In the genomic region with DNA sequence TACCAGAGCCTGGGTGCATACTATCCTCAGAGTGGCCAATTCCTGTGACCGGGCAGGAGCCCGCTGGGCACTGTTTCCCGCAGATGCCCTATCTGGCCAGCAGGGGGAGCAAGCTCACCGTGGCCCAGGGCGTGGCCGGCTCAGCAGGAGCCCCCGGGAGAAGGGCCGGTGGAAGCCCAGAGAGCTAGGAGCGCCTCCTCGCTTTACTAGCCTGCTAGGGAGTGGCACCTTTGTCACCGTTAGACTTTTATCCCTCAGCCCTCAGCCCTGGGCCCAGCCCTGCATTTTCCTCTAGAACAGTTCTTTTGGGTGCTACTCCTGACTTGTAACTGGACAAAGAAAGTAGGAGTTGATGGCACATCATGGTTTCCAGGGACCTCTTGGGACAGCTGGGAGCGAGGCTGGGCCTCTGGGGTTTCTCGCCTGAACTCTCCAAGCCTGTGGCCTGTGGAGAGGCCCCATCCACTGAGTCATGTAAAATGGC, we compare ENCODE assay signal across 8 cellular contexts. TPM values are rescaled to one million over a fixed set of nuclear protein-coding genes. Genes with fewer than 3 reads are reported as not detected.
DNase-seq lines count a peak whose midpoint lies in the region; ATAC-seq and TF ChIP-seq lines count a peak whose summit lies in the region.

No MANE protein-coding gene starts in this region.

- H3K36me3 ChIP-seq in osteoblast (ENCODE audit: insufficient read depth, low read length) (no peaks in the 10 kb centered on the region), tibial artery (no peaks in the 10 kb centered on the region)

- H3K4me3 Mint-ChIP-seq in activated T-helper 1 cell treated with anti-CD3 and anti-CD28 coated beads, Interleukin-12 subunit alpha, Interleukin-12 subunit beta, Interleukin-2, Interleukin-4 antibody, amounts not matched to agents 30 ng/mL and 10 ng/mL and 1 ng/mL, durations not matched to agents 14 hours and 24 hours and 36 hours: no peak overlapping the region

- TF ChIP-seq CTCF in fibroblast of the aortic adventitia (IDR thresholded peaks at IDR 0.05; ENCODE audit: insufficient read depth, low read length) (peak; percentile 98), osteoblast (IDR thresholded peaks at IDR 0.05; ENCODE audit: extremely low read depth, low read depth, low read length) (peak; percentile 92), tibial artery (IDR thresholded peaks at IDR 0.05) (peak; percentile 78 to 83)

- H3K79me2 ChIP-seq in osteoblast (ENCODE audit: insufficient read depth, low read length): no peaks in the 10 kb centered on the region

- H3K4me1 ChIP-seq in osteoblast (ENCODE audit: insufficient read depth, low read length) (no peaks in the 10 kb centered on the region), tibial artery (peaks cover 0 to 14% (median 2%) of the 10 kb centered on the region in 4 donors)

- peaks cover 6% of the 10 kb centered on the region for H3K27me3 ChIP-seq in osteoblast (ENCODE audit: insufficient read depth, low read length)
- H3K27me3 ChIP-seq in tibial artery: no peaks in the 10 kb centered on the region

- no peaks in the 10 kb centered on the region for H4K20me1 ChIP-seq in osteoblast (ENCODE audit: insufficient read depth, low read length)

- H3K27ac ChIP-seq in osteoblast (ENCODE audit: low read depth, low read length) (no peak overlapping the region), tibial artery (no peak overlapping the region)

- peaks cover 2% of the 10 kb centered on the region for H3K27me3 Mint-ChIP-seq in activated T-helper 1 cell treated with anti-CD3 and anti-CD28 coated beads, Interleukin-12 subunit alpha, Interleukin-12 subunit beta, Interleukin-2, Interleukin-4 antibody, amounts not matched to agents 30 ng/mL and 10 ng/mL and 1 ng/mL, durations not matched to agents 14 hours and 24 hours and 36 hours (ENCODE audit: insufficient read depth)

- intact Hi-C loops in activated T-helper 1 cell treated with anti-CD3 and anti-CD28 coated beads, Interleukin-12 subunit alpha, Interleukin-12 subunit beta, Interleukin-2, Interleukin-4 antibody, amounts not matched to agents 30 ng/mL and 10 ng/mL and 1 ng/mL, durations not matched to agents 14 hours and 24 hours and 36 hours (cut with micrococcal nuclease): loop anchor here (1.0 to 10.0 kb wide), 7 partner anchors 24 to 977 kb away; a partner anchor contains a TSS
- intact Hi-C loops in tibial artery (cut with DNase I; ENCODE audit: low total_unique reads): loop anchor here (10.0 kb wide), 1 partner anchor 472 kb away; no protein-coding TSS in a partner anchor

- H3K9me3 ChIP-seq in osteoblast (ENCODE audit: low read depth, low read length) (peaks cover 2% of the 10 kb centered on the region), tibial artery (no peaks in the 10 kb centered on the region)

- H3K4me3 ChIP-seq in fibroblast of the aortic adventitia (ENCODE audit: low read depth, low read length) (no peak overlapping the region), osteoblast (ENCODE audit: insufficient read depth, low read length) (no peak overlapping the region), tibial artery (no peak overlapping the region)

- H3K27ac Mint-ChIP-seq in activated T-helper 1 cell treated with anti-CD3 and anti-CD28 coated beads, Interleukin-12 subunit alpha, Interleukin-12 subunit beta, Interleukin-2, Interleukin-4 antibody, amounts not matched to agents 30 ng/mL and 10 ng/mL and 1 ng/mL, durations not matched to agents 14 hours and 24 hours and 36 hours: no peak overlapping the region

- DNase-seq in DMS53 treated with DMSO at 0.1 percent for 48 hours (lab: John Stamatoyannopoulos, UW; ENCODE audit: unreplicated experiment) (peak; percentile 71), HuH-7 (ENCODE audit: low spot score) (peak; percentile 89), RPMI8226 (peak; percentile 75), fibroblast of the aortic adventitia (ENCODE audit: low read depth) (peak; percentile 60), osteoblast (ENCODE audit: insufficient read length, low spot score, missing footprints) (peak; percentile 96), tibial artery (peak in 1 of 2 donors; percentile 75)
- DNase-seq in activated T-helper 1 cell treated with anti-CD3 and anti-CD28 coated beads, Interleukin-12 subunit alpha, Interleukin-12 subunit beta, Interleukin-2, Interleukin-4 antibody, amounts not matched to agents 30 ng/mL and 10 ng/mL and 1 ng/mL, durations not matched to agents 14 hours and 24 hours and 36 hours (ENCODE audit: low spot score): peak; percentile 56

- H3K4me1 Mint-ChIP-seq in activated T-helper 1 cell treated with anti-CD3 and anti-CD28 coated beads, Interleukin-12 subunit alpha, Interleukin-12 subunit beta, Interleukin-2, Interleukin-4 antibody, amounts not matched to agents 30 ng/mL and 10 ng/mL and 1 ng/mL, durations not matched to agents 14 hours and 24 hours and 36 hours (ENCODE audit: low read depth): peaks cover 3% of the 10 kb centered on the region

- peak overlapping the region; percentile 36 for H2AFZ ChIP-seq in osteoblast (ENCODE audit: low read length)

- H3K9me3 Mint-ChIP-seq in activated T-helper 1 cell treated with anti-CD3 and anti-CD28 coated beads, Interleukin-12 subunit alpha, Interleukin-12 subunit beta, Interleukin-2, Interleukin-4 antibody, amounts not matched to agents 30 ng/mL and 10 ng/mL and 1 ng/mL, durations not matched to agents 14 hours and 24 hours and 36 hours: no peaks in the 10 kb centered on the region

- no peaks in the 10 kb centered on the region for H3K36me3 Mint-ChIP-seq in activated T-helper 1 cell treated with anti-CD3 and anti-CD28 coated beads, Interleukin-12 subunit alpha, Interleukin-12 subunit beta, Interleukin-2, Interleukin-4 antibody, amounts not matched to agents 30 ng/mL and 10 ng/mL and 1 ng/mL, durations not matched to agents 14 hours and 24 hours and 36 hours (ENCODE audit: low read depth)

- H3K4me2 ChIP-seq in osteoblast (ENCODE audit: insufficient read depth, low read length): peak overlapping the region; percentile 13

- ATAC-seq in GM21526 (IDR thresholded peaks at IDR 0.05; ENCODE audit: low FRiP score, unreplicated experiment): peak; percentile 93

RNA-seq across cellular contexts. Expression of a gene that starts 24.0 kb away (rescaled TPM):
- 16.6 and 17.4 TPM in 2 replicates for total RNA-seq in activated T-helper 1 cell treated with anti-CD3 and anti-CD28 coated beads, Interleukin-12 subunit alpha, Interleukin-12 subunit beta, Interleukin-2, Interleukin-4 antibody, amounts not matched to agents 30 ng/mL and 10 ng/mL and 1 ng/mL, durations not matched to agents 14 hours and 24 hours and 36 hours
- total RNA-seq in fibroblast of the aortic adventitia (ENCODE audit: low replicate concordance) (1.9 and 6.6 TPM in 2 replicates), osteoblast (7.4 and 8.0 TPM in 2 replicates)

RNA-seq across cellular contexts. Expression of a gene that starts 56.8 kb away (rescaled TPM):
- 24.5 and 28.3 TPM in 2 replicates for total RNA-seq in activated T-helper 1 cell treated with anti-CD3 and anti-CD28 coated beads, Interleukin-12 subunit alpha, Interleukin-12 subunit beta, Interleukin-2, Interleukin-4 antibody, amounts not matched to agents 30 ng/mL and 10 ng/mL and 1 ng/mL, durations not matched to agents 14 hours and 24 hours and 36 hours
- total RNA-seq in fibroblast of the aortic adventitia (ENCODE audit: low replicate concordance): 11.5 and 20.6 TPM in 2 replicates
- 19.5 and 24.8 TPM in 2 replicates for total RNA-seq in osteoblast
